ENCODE assay signal across 1 cellular context in genomic region chr1:113759341-113760101, GRCh38.
A peak's percentile ranks its signal among the peaks of the same experiment; 100 is the strongest.
TF ChIP-seq lines count a peak whose summit lies in the region.

PHTF1 (minus strand) TSS chr1:113759486; CDS start chr1:113758703, 783 bp downstream.

TF ChIP-seq in K562, 482 proteins besides CTCF, POLR2A, EP300 and RAD21 (continued from another document and continues in another):
- TF ChIP-seq, protein P1, sequence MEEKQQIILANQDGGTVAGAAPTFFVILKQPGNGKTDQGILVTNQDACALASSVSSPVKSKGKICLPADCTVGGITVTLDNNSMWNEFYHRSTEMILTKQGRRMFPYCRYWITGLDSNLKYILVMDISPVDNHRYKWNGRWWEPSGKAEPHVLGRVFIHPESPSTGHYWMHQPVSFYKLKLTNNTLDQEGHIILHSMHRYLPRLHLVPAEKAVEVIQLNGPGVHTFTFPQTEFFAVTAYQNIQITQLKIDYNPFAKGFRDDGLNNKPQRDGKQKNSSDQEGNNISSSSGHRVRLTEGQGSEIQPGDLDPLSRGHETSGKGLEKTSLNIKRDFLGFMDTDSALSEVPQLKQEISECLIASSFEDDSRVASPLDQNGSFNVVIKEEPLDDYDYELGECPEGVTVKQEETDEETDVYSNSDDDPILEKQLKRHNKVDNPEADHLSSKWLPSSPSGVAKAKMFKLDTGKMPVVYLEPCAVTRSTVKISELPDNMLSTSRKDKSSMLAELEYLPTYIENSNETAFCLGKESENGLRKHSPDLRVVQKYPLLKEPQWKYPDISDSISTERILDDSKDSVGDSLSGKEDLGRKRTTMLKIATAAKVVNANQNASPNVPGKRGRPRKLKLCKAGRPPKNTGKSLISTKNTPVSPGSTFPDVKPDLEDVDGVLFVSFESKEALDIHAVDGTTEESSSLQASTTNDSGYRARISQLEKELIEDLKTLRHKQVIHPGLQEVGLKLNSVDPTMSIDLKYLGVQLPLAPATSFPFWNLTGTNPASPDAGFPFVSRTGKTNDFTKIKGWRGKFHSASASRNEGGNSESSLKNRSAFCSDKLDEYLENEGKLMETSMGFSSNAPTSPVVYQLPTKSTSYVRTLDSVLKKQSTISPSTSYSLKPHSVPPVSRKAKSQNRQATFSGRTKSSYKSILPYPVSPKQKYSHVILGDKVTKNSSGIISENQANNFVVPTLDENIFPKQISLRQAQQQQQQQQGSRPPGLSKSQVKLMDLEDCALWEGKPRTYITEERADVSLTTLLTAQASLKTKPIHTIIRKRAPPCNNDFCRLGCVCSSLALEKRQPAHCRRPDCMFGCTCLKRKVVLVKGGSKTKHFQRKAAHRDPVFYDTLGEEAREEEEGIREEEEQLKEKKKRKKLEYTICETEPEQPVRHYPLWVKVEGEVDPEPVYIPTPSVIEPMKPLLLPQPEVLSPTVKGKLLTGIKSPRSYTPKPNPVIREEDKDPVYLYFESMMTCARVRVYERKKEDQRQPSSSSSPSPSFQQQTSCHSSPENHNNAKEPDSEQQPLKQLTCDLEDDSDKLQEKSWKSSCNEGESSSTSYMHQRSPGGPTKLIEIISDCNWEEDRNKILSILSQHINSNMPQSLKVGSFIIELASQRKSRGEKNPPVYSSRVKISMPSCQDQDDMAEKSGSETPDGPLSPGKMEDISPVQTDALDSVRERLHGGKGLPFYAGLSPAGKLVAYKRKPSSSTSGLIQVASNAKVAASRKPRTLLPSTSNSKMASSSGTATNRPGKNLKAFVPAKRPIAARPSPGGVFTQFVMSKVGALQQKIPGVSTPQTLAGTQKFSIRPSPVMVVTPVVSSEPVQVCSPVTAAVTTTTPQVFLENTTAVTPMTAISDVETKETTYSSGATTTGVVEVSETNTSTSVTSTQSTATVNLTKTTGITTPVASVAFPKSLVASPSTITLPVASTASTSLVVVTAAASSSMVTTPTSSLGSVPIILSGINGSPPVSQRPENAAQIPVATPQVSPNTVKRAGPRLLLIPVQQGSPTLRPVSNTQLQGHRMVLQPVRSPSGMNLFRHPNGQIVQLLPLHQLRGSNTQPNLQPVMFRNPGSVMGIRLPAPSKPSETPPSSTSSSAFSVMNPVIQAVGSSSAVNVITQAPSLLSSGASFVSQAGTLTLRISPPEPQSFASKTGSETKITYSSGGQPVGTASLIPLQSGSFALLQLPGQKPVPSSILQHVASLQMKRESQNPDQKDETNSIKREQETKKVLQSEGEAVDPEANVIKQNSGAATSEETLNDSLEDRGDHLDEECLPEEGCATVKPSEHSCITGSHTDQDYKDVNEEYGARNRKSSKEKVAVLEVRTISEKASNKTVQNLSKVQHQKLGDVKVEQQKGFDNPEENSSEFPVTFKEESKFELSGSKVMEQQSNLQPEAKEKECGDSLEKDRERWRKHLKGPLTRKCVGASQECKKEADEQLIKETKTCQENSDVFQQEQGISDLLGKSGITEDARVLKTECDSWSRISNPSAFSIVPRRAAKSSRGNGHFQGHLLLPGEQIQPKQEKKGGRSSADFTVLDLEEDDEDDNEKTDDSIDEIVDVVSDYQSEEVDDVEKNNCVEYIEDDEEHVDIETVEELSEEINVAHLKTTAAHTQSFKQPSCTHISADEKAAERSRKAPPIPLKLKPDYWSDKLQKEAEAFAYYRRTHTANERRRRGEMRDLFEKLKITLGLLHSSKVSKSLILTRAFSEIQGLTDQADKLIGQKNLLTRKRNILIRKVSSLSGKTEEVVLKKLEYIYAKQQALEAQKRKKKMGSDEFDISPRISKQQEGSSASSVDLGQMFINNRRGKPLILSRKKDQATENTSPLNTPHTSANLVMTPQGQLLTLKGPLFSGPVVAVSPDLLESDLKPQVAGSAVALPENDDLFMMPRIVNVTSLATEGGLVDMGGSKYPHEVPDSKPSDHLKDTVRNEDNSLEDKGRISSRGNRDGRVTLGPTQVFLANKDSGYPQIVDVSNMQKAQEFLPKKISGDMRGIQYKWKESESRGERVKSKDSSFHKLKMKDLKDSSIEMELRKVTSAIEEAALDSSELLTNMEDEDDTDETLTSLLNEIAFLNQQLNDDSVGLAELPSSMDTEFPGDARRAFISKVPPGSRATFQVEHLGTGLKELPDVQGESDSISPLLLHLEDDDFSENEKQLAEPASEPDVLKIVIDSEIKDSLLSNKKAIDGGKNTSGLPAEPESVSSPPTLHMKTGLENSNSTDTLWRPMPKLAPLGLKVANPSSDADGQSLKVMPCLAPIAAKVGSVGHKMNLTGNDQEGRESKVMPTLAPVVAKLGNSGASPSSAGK (IDR thresholded peaks at IDR 0.05): peak; percentile 31; the same call in 1 of the 2 replicates
- TF ChIP-seq TCF15 (CRISPR knock-in tag; IDR thresholded peaks at IDR 0.05) (no peak), MLX (CRISPR knock-in tag; conservative IDR thresholded peaks at IDR 0.05) (0 out of 4 replicates have a peak, but pooled peaks of 1 of the 2 experiments have one; percentile 12), MTA2 (IDR thresholded peaks at IDR 0.05; ENCODE audit: low read depth) (0 out of 2 replicates have a peak, but pooled peaks have one; percentile 3), PRDM10 (IDR thresholded peaks at IDR 0.05; ENCODE audit: partially characterized antibody) (peak; percentile 86), GTF2F1 (IDR thresholded peaks at IDR 0.05; ENCODE audit: low read depth, low read length) (no peak), ZNF717 (CRISPR knock-in tag; IDR thresholded peaks at IDR 0.05) (no peak), PRPF4 (IDR thresholded peaks at IDR 0.05; ENCODE audit: insufficient read depth, low read depth, low read length, poor library complexity, severe bottlenecking) (peak; percentile 63), PCBP1 (IDR thresholded peaks at IDR 0.05; ENCODE audit: low read depth, low read length, poor library complexity, severe bottlenecking) (peak; percentile 43), ZBTB2 (IDR thresholded peaks at IDR 0.05) (no peak), MYBL2 (IDR thresholded peaks at IDR 0.05; ENCODE audit: low read depth) (no peak), MYBL2 (CRISPR knock-in tag; IDR thresholded peaks at IDR 0.05; ENCODE audit: borderline replicate concordance) (no peak), RBM15 (IDR thresholded peaks at IDR 0.05; ENCODE audit: insufficient read depth, low read length) (no peak), ZNF23 (CRISPR knock-in tag; IDR thresholded peaks at IDR 0.05) (no peak), ZNF830 (CRISPR knock-in tag; IDR thresholded peaks at IDR 0.05) (peak; percentile 80; the same call in 1 of the 2 replicates), COPS2 (conservative IDR thresholded peaks at IDR 0.05) (no peak), CREBBP (IDR thresholded peaks at IDR 0.05; ENCODE audit: low read depth, low read length) (no peak), SMAD4 (CRISPR knock-in tag; conservative IDR thresholded peaks at IDR 0.05) (peak; percentile 93), HIVEP1 (CRISPR knock-in tag; IDR thresholded peaks at IDR 0.05) (no peak; the same call in 1 of the 2 replicates), ZNF384 (IDR thresholded peaks at IDR 0.05; ENCODE audit: low read depth, low read length) (no peak), ZNF134 (CRISPR knock-in tag; conservative IDR thresholded peaks at IDR 0.05) (no peak), DIDO1 (tag; IDR thresholded peaks at IDR 0.05; ENCODE audit: low read depth) (no peak), CHD2 (IDR thresholded peaks at IDR 0.05; ENCODE audit: low read depth, low read length) (0 out of 2 replicates have a peak, but pooled peaks have one; percentile 15), ZNF197 (CRISPR knock-in tag; IDR thresholded peaks at IDR 0.05; ENCODE audit: low read depth) (0 out of 2 replicates have a peak, but pooled peaks have one; percentile 56), ZNF174 (CRISPR knock-in tag; IDR thresholded peaks at IDR 0.05) (no peak), ZNF57 (CRISPR knock-in tag; IDR thresholded peaks at IDR 0.05) (no peak), SRSF3 (IDR thresholded peaks at IDR 0.05; ENCODE audit: insufficient read depth, low read length) (no peak), XRCC3 (IDR thresholded peaks at IDR 0.05) (no peak), MCM7 (IDR thresholded peaks at IDR 0.05) (no peak; a peak in 1 of 4 replicates), BACH1 (tag; IDR thresholded peaks at IDR 0.05) (no peak; the same call in 1 of the 2 replicates), FOXA3 (CRISPR knock-in tag; conservative IDR thresholded peaks at IDR 0.05 in 1 of 2, IDR thresholded peaks at IDR 0.05 in 1 of 2) (peak in 1 of 2 experiments; percentile 71; a peak in 2 of 4 replicates), NFRKB (IDR thresholded peaks at IDR 0.05; ENCODE audit: low read depth) (peak; percentile 85; the same call in 1 of the 2 replicates)
- TF ChIP-seq, protein P2, sequence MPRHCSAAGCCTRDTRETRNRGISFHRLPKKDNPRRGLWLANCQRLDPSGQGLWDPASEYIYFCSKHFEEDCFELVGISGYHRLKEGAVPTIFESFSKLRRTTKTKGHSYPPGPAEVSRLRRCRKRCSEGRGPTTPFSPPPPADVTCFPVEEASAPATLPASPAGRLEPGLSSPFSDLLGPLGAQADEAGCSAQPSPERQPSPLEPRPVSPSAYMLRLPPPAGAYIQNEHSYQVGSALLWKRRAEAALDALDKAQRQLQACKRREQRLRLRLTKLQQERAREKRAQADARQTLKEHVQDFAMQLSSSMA (CRISPR knock-in tag; IDR thresholded peaks at IDR 0.05): peak; percentile 70
- TF ChIP-seq, protein P3, sequence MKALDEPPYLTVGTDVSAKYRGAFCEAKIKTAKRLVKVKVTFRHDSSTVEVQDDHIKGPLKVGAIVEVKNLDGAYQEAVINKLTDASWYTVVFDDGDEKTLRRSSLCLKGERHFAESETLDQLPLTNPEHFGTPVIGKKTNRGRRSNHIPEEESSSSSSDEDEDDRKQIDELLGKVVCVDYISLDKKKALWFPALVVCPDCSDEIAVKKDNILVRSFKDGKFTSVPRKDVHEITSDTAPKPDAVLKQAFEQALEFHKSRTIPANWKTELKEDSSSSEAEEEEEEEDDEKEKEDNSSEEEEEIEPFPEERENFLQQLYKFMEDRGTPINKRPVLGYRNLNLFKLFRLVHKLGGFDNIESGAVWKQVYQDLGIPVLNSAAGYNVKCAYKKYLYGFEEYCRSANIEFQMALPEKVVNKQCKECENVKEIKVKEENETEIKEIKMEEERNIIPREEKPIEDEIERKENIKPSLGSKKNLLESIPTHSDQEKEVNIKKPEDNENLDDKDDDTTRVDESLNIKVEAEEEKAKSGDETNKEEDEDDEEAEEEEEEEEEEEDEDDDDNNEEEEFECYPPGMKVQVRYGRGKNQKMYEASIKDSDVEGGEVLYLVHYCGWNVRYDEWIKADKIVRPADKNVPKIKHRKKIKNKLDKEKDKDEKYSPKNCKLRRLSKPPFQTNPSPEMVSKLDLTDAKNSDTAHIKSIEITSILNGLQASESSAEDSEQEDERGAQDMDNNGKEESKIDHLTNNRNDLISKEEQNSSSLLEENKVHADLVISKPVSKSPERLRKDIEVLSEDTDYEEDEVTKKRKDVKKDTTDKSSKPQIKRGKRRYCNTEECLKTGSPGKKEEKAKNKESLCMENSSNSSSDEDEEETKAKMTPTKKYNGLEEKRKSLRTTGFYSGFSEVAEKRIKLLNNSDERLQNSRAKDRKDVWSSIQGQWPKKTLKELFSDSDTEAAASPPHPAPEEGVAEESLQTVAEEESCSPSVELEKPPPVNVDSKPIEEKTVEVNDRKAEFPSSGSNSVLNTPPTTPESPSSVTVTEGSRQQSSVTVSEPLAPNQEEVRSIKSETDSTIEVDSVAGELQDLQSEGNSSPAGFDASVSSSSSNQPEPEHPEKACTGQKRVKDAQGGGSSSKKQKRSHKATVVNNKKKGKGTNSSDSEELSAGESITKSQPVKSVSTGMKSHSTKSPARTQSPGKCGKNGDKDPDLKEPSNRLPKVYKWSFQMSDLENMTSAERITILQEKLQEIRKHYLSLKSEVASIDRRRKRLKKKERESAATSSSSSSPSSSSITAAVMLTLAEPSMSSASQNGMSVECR (CRISPR knock-in tag; IDR thresholded peaks at IDR 0.05): no peak; the same call in 1 of the 2 replicates
